In genomic region chr14:91040545-91040944, GRCh38 we compare ENCODE assay signal across 16 cellular contexts. TPM values are rescaled to one million over a fixed set of nuclear protein-coding genes. Genes with fewer than 3 reads are reported as not detected.
DNase-seq lines count a peak whose midpoint lies in the region; ATAC-seq and TF ChIP-seq lines count a peak whose summit lies in the region.
"Had no signal": no experiment of that assay in that cellular context is flagged by ENCODE, and none has a peak within 500 bp of the region (broad histone marks: within the 10 kb centered on the region; RNA-seq: fewer than 3 reads in every experiment).

No MANE protein-coding gene starts in this region.

- H3K36me3 ChIP-seq in muscle layer of colon (ENCODE audit: insufficient read depth, low read length) = no peaks in the 10 kb centered on the region
- H3K36me3 ChIP-seq: BLaER1 treated with 17β-estradiol and CSF1 and Interleukin-3, amounts not matched to agents 10 nM and 100 nM had no signal

- peak; percentile 12 for DNase-seq in activated CD8-positive, alpha-beta T cell treated with anti-CD3 and anti-CD28 coated beads, Interleukin-2, amount 10 ng/mL, durations not matched to agents 7 days and 5 days
- DNase-seq in activated CD8-positive, alpha-beta T cell treated with anti-CD3 and anti-CD28 coated beads for 36 hours = no peak
- no peak for DNase-seq in WTC11 (ENCODE audit: low spot score)
- DNase-seq in stimulated activated CD4-positive, alpha-beta T cell treated with anti-CD3 and anti-CD28 coated beads, Interleukin-15, amount 100 ng/mL, for 24 hours = no peak
- DNase-seq in T-helper 17 cell = no peak
- no peak for DNase-seq in NOMO-1 treated with dmso at 0.1 percent for 144 hours (lab: John Stamatoyannopoulos, UW; ENCODE audit: unreplicated experiment)
- DNase-seq: 8988T; AML-193; Calu3; CD4-positive, alpha-beta T cell; DMS 273 treated with DMSO at 0.1 percent for 48 hours; GM23248; IMR-90 had no signal

- POLR2A ChIA-PET in activated CD8-positive, alpha-beta T cell treated with anti-CD3 and anti-CD28 coated beads, Interleukin-2, amount 10 ng/mL, durations not matched to agents 7 days and 5 days (lab: Charles Lee) = no interaction called here
- POLR2A ChIA-PET in activated CD8-positive, alpha-beta T cell treated with anti-CD3 and anti-CD28 coated beads for 36 hours (lab: Charles Lee) = no interaction called here
- POLR2A ChIA-PET in WTC11 (lab: Charles Lee) = no interaction called here

- intact Hi-C loops in activated CD8-positive, alpha-beta T cell treated with anti-CD3 and anti-CD28 coated beads for 36 hours (cut with micrococcal nuclease) = no loop called here

- peak overlapping the region; percentile 42 for H3K27ac ChIP-seq in muscle layer of colon (ENCODE audit: low read depth, low read length)
- H3K27ac ChIP-seq: BLaER1 treated with 17β-estradiol and CSF1 and Interleukin-3, amounts not matched to agents 10 nM and 100 nM; GM23248 had no signal

- H3K27ac Mint-ChIP-seq in activated CD8-positive, alpha-beta T cell treated with anti-CD3 and anti-CD28 coated beads, Interleukin-2, amount 10 ng/mL, durations not matched to agents 7 days and 5 days = no peak overlapping the region
- H3K27ac Mint-ChIP-seq in activated CD8-positive, alpha-beta T cell treated with anti-CD3 and anti-CD28 coated beads for 36 hours = no peak overlapping the region
- H3K27ac Mint-ChIP-seq in WTC11 (0 out of 2 replicates have a peak overlapping the region, but pooled peaks have one; percentile 4), T-helper 17 cell (no peak overlapping the region)
- H3K27ac Mint-ChIP-seq: CD4-positive, alpha-beta T cell had no signal

- H3K9me3 ChIP-seq in muscle layer of colon (ENCODE audit: low read length) (no peaks in the 10 kb centered on the region), T-helper 17 cell (ENCODE audit: control insufficient read depth, low read length, poor library complexity, severe bottlenecking) (no peaks in the 10 kb centered on the region)

- no peak overlapping the region for H3K4me3 ChIP-seq in muscle layer of colon (ENCODE audit: low read depth in 1 of 2, low read length in 2 of 2)
- H3K4me3 ChIP-seq: BLaER1 treated with 17β-estradiol and CSF1 and Interleukin-3, amounts not matched to agents 10 nM and 100 nM; GM23248 had no signal

- peaks cover 58% of the 10 kb centered on the region for H3K4me1 Mint-ChIP-seq in activated CD8-positive, alpha-beta T cell treated with anti-CD3 and anti-CD28 coated beads, Interleukin-2, amount 10 ng/mL, durations not matched to agents 7 days and 5 days (ENCODE audit: low read depth)
- peaks cover 44% of the 10 kb centered on the region for H3K4me1 Mint-ChIP-seq in activated CD8-positive, alpha-beta T cell treated with anti-CD3 and anti-CD28 coated beads for 36 hours (ENCODE audit: low read depth)
- no peaks in the 10 kb centered on the region for H3K4me1 Mint-ChIP-seq in WTC11
- H3K4me1 Mint-ChIP-seq in T-helper 17 cell = peaks cover 51% of the 10 kb centered on the region

- CTCF ChIA-PET in activated CD8-positive, alpha-beta T cell treated with anti-CD3 and anti-CD28 coated beads, Interleukin-2, amount 10 ng/mL, durations not matched to agents 7 days and 5 days (lab: Charles Lee) = interaction anchor here (1.2 to 2.8 kb wide), 4 partner anchors 12 to 133 kb away, joined by 4 to 12 read pairs (median 6); no protein-coding TSS in a partner anchor
- CTCF ChIA-PET in activated CD8-positive, alpha-beta T cell treated with anti-CD3 and anti-CD28 coated beads for 36 hours (lab: Charles Lee) = interaction anchor here (0.8 to 2.5 kb wide), 5 partner anchors 10 to 136 kb away, joined by 3 to 11 read pairs (median 4); no protein-coding TSS in a partner anchor
- CTCF ChIA-PET in WTC11 (lab: Charles Lee) = interaction anchor here (1.6 kb wide), 1 partner anchor 11 kb away, joined by 3 read pairs; no protein-coding TSS in a partner anchor

- TF ChIP-seq CTCF in activated CD8-positive, alpha-beta T cell treated with anti-CD3 and anti-CD28 coated beads for 36 hours (IDR thresholded peaks at IDR 0.05) = no peak
- TF ChIP-seq CTCF in WTC11 (IDR thresholded peaks at IDR 0.05) = no peak

- no peak overlapping the region for H3K9ac ChIP-seq in muscle layer of colon (ENCODE audit: low read length)
- H3K9ac ChIP-seq: BLaER1 treated with 17β-estradiol and CSF1 and Interleukin-3, amounts not matched to agents 10 nM and 100 nM; GM23248 had no signal

- peaks cover 37% of the 10 kb centered on the region for H3K4me1 ChIP-seq in muscle layer of colon (ENCODE audit: insufficient read depth, low read length)

- ATAC-seq in activated CD8-positive, alpha-beta T cell treated with anti-CD3 and anti-CD28 coated beads, Interleukin-2, amount 10 ng/mL, durations not matched to agents 7 days and 5 days = no peak
- ATAC-seq in activated CD8-positive, alpha-beta T cell treated with anti-CD3 and anti-CD28 coated beads for 36 hours = no peak
- ATAC-seq in WTC11 (no peak), T-helper 17 cell (no peak)
- ATAC-seq: HCT116 had no signal

- no peaks in the 10 kb centered on the region for H3K27me3 Mint-ChIP-seq in activated CD8-positive, alpha-beta T cell treated with anti-CD3 and anti-CD28 coated beads, Interleukin-2, amount 10 ng/mL, durations not matched to agents 7 days and 5 days (ENCODE audit: low read depth)
- H3K27me3 Mint-ChIP-seq in activated CD8-positive, alpha-beta T cell treated with anti-CD3 and anti-CD28 coated beads for 36 hours = no peaks in the 10 kb centered on the region
- H3K27me3 Mint-ChIP-seq in WTC11 (ENCODE audit: low read depth) = no peaks in the 10 kb centered on the region
- H3K27me3 Mint-ChIP-seq in T-helper 17 cell = no peaks in the 10 kb centered on the region
- H3K27me3 Mint-ChIP-seq: CD4-positive, alpha-beta T cell had no signal

- no peaks in the 10 kb centered on the region for H3K9me3 Mint-ChIP-seq in activated CD8-positive, alpha-beta T cell treated with anti-CD3 and anti-CD28 coated beads, Interleukin-2, amount 10 ng/mL, durations not matched to agents 7 days and 5 days (ENCODE audit: insufficient read depth)
- H3K9me3 Mint-ChIP-seq in activated CD8-positive, alpha-beta T cell treated with anti-CD3 and anti-CD28 coated beads for 36 hours = no peaks in the 10 kb centered on the region
- no peaks in the 10 kb centered on the region for H3K9me3 Mint-ChIP-seq in WTC11
- H3K9me3 Mint-ChIP-seq: CD4-positive, alpha-beta T cell had no signal

- peaks cover 52% of the 10 kb centered on the region for H3K36me3 Mint-ChIP-seq in activated CD8-positive, alpha-beta T cell treated with anti-CD3 and anti-CD28 coated beads, Interleukin-2, amount 10 ng/mL, durations not matched to agents 7 days and 5 days (ENCODE audit: low read depth)
- peaks cover 8% of the 10 kb centered on the region for H3K36me3 Mint-ChIP-seq in activated CD8-positive, alpha-beta T cell treated with anti-CD3 and anti-CD28 coated beads for 36 hours (ENCODE audit: low read depth)
- H3K36me3 Mint-ChIP-seq in WTC11 = no peaks in the 10 kb centered on the region
- H3K36me3 Mint-ChIP-seq in T-helper 17 cell (ENCODE audit: low read depth) = peaks cover 7% of the 10 kb centered on the region

- H3K4me3 Mint-ChIP-seq in activated CD8-positive, alpha-beta T cell treated with anti-CD3 and anti-CD28 coated beads, Interleukin-2, amount 10 ng/mL, durations not matched to agents 7 days and 5 days = no peak overlapping the region
- no peak overlapping the region for H3K4me3 Mint-ChIP-seq in activated CD8-positive, alpha-beta T cell treated with anti-CD3 and anti-CD28 coated beads for 36 hours
- no peak overlapping the region for H3K4me3 Mint-ChIP-seq in WTC11
- no peak overlapping the region for H3K4me3 Mint-ChIP-seq in T-helper 17 cell
- H3K4me3 Mint-ChIP-seq: CD4-positive, alpha-beta T cell had no signal

- no peaks in the 10 kb centered on the region for H3K27me3 ChIP-seq in muscle layer of colon (ENCODE audit: control insufficient read depth in 1 of 2, insufficient read depth in 2 of 2, low read length in 2 of 2)
- H3K27me3 ChIP-seq: BLaER1 treated with 17β-estradiol and CSF1 and Interleukin-3, amounts not matched to agents 10 nM and 100 nM had no signal

TF ChIP-seq in WTC11, 78 proteins besides CTCF, POLR2A, EP300 and RAD21 (continues in another document):
- TF ChIP-seq CREM (CRISPR knock-in tag; IDR thresholded peaks at IDR 0.05) (no peak), SMAD3 (CRISPR knock-in tag; IDR thresholded peaks at IDR 0.05; ENCODE audit: borderline replicate concordance) (no peak), NFE2L1 (CRISPR knock-in tag; IDR thresholded peaks at IDR 0.05) (no peak), USF1 (CRISPR knock-in tag; IDR thresholded peaks at IDR 0.05) (no peak)

RNA-seq across cellular contexts. Expression of gene RPS6KA5, which starts 19.9 kb away (rescaled TPM):
- total RNA-seq in activated CD8-positive, alpha-beta T cell treated with anti-CD3 and anti-CD28 coated beads, Interleukin-2, amount 10 ng/mL, durations not matched to agents 7 days and 5 days = 10 to 100 TPM; 50.8 to 53.1 TPM
- 10 to 100 TPM; 12.8 to 12.9 TPM for total RNA-seq in activated CD8-positive, alpha-beta T cell treated with anti-CD3 and anti-CD28 coated beads for 36 hours
- 3.7 to 5.3 TPM (median 5.2 TPM) in 3 replicates for total RNA-seq in WTC11 (2021)
- total RNA-seq in T-helper 17 cell = 10 to 100 TPM; 35.4 to 42.0 TPM
